25 cellular contexts compared by ENCODE assay signal in the genomic region with DNA sequence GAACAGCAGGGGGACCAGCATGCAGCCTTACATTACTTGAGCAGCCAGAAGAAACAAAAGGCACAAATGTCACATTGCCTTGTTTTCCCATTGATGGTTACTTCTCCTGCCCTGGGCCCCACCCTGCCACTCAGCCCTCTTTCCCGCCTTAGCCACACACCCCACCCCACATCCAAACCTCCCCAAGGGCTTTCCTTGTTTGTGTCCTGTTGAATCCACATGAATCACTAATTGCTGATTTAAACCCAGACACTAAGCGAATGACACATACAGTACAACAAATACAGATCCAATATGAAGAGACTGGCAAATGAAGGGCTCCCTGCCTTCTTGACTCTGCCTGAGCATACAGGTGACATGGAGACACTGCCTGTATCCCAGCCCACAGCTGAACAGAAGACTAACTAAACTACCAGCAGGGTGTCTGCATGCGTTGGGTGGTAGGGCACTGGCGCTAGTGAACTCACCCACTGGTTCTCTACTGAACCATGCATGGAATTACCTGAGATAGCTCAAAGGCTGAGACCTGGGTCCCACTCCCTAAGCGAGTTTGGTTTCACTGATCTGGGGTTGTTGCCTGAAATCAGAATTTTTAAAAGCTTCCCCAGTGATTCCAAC. TPM values are rescaled to one million over a fixed set of nuclear protein-coding genes. Genes with fewer than 3 reads are reported as not detected.
DNase-seq lines count a peak whose midpoint lies in the region; ATAC-seq, FAIRE-seq and TF ChIP-seq lines count a peak whose summit lies in the region.
"Had no signal": no experiment of that assay in that cellular context is flagged by ENCODE, and none has a peak within 500 bp of the region (broad histone marks: within the 10 kb centered on the region; RNA-seq: fewer than 3 reads in every experiment).

No MANE protein-coding gene starts in this region.

- H3K27me3 ChIP-seq in BLaER1 (no peaks in the 10 kb centered on the region), bronchial epithelial cell (ENCODE audit: control insufficient read depth, insufficient read depth, low read length) (no peaks in the 10 kb centered on the region), right lobe of liver (no peaks in the 10 kb centered on the region)
- H3K27me3 ChIP-seq: gastroesophageal sphincter had no signal

- WGBS in right lobe of liver (ENCODE audit: insufficient coverage, low coverage, low lambda C conversion rate, missing lambda C conversion rate): 98% methylated on average over 5 of the region's 5 CpGs

- peak; percentile 60 for DNase-seq in NCI-H146 treated with DMSO at 0.1 percent for 48 hours (lab: John Stamatoyannopoulos, UW; ENCODE audit: unreplicated experiment)
- peak; percentile 74 for DNase-seq in bronchial epithelial cell (ENCODE audit: low read depth)
- peak in 2 of 3 donors; percentile 14 to 32 for DNase-seq in mucosa of descending colon
- DNase-seq in H4 (ENCODE audit: low spot score): no peak
- DNase-seq in right lobe of liver: no peak
- no peak for DNase-seq in dermis blood vessel endothelial cell
- DNase-seq: activated CD4-positive, alpha-beta T cell treated with anti-CD3 and anti-CD28 coated beads, Interleukin-2, amount 10 ng/mL, durations not matched to agents 24 days and 14 days; activated naive CD8-positive, alpha-beta T cell treated with anti-CD3 and anti-CD28 coated beads for 36 hours; Calu3; effector CD4-positive, alpha-beta T cell; H7; MM.1S; NCI-H1694 treated with DMSO at 0.1 percent for 48 hours; NCI-H446 treated with DMSO at 0.1 percent for 48 hours; nucleus accumbens; stimulated activated CD4-positive, alpha-beta T cell treated with anti-CD3 and anti-CD28 coated beads, Interleukin-4, amount 100 ng/mL, for 24 hours; transverse colon had no signal

- no peak overlapping the region for H3K27ac ChIP-seq in BLaER1
- no peak overlapping the region for H3K27ac ChIP-seq in right lobe of liver
- H3K27ac ChIP-seq: A549, esophagus muscularis mucosa, gastroesophageal sphincter, RWPE1 had no signal

- no peak overlapping the region for H3K4me3 ChIP-seq in BLaER1
- no peak overlapping the region for H3K4me3 ChIP-seq in bronchial epithelial cell (ENCODE audit: low read depth, low read length)
- no peak overlapping the region for H3K4me3 ChIP-seq in mucosa of descending colon
- no peak overlapping the region for H3K4me3 ChIP-seq in right lobe of liver
- H3K4me3 ChIP-seq: A549, esophagus muscularis mucosa, gastroesophageal sphincter, transverse colon had no signal

- H3K36me3 ChIP-seq in BLaER1: peaks cover 20% of the 10 kb centered on the region
- H3K36me3 ChIP-seq in bronchial epithelial cell (ENCODE audit: control insufficient read depth, insufficient read depth, low read length): peaks cover 3% of the 10 kb centered on the region
- no peaks in the 10 kb centered on the region for H3K36me3 ChIP-seq in mucosa of descending colon (ENCODE audit: low read depth)
- no peaks in the 10 kb centered on the region for H3K36me3 ChIP-seq in right lobe of liver
- H3K36me3 ChIP-seq: esophagus muscularis mucosa, gastroesophageal sphincter, transverse colon had no signal

- intact Hi-C loops in mucosa of descending colon (cut with DNase I, micrococcal nuclease): no loop called here
- intact Hi-C loops in right lobe of liver (cut with DNase I): no loop called here

- H3K4me1 ChIP-seq in BLaER1 (peaks cover 50% of the 10 kb centered on the region), mucosa of descending colon (ENCODE audit: low read depth) (peaks cover 11% of the 10 kb centered on the region), right lobe of liver (peaks cover 0 to 5% (median 0%) of the 10 kb centered on the region in 4 donors)

- no peak for TF ChIP-seq CTCF in bronchial epithelial cell (IDR thresholded peaks at IDR 0.05; ENCODE audit: insufficient read depth, low read length, severe bottlenecking)
- TF ChIP-seq CTCF in mucosa of descending colon (IDR thresholded peaks at IDR 0.05): no peak
- TF ChIP-seq CTCF in right lobe of liver (IDR thresholded peaks at IDR 0.05): no peak

- H3K4me2 ChIP-seq in BLaER1: peak overlapping the region; percentile 99
- H3K4me2 ChIP-seq: A549 had no signal

- FAIRE-seq in bronchial epithelial cell (lab: Jason Lieb, UNC): no peak
- FAIRE-seq: A549, astrocyte had no signal

- no peaks in the 10 kb centered on the region for H3K9me3 ChIP-seq in BLaER1
- H3K9me3 ChIP-seq in mucosa of descending colon: no peaks in the 10 kb centered on the region
- no peaks in the 10 kb centered on the region for H3K9me3 ChIP-seq in right lobe of liver
- H3K9me3 ChIP-seq: A549, esophagus muscularis mucosa, gastroesophageal sphincter, transverse colon had no signal

- no peak overlapping the region for H3K9ac ChIP-seq in BLaER1

- ATAC-seq in mucosa of descending colon: peak; percentile 23
- ATAC-seq in right lobe of liver: no peak
- ATAC-seq in HG03095 (IDR thresholded peaks at IDR 0.05; ENCODE audit: unreplicated experiment): no peak
- ATAC-seq: A549, gastroesophageal sphincter, SK-N-SH treated with all-trans-retinoic acid at 6 μM for 48 hours had no signal

- no peak for TF ChIP-seq POLR2A in right lobe of liver (IDR thresholded peaks at IDR 0.05)

- peaks cover 24% of the 10 kb centered on the region for H4K20me1 ChIP-seq in BLaER1

RNA-seq across cellular contexts. Expression of a gene that starts 3.1 kb away (rescaled TPM):
- total RNA-seq in bronchial epithelial cell: 37.1 and 66.3 TPM in 2 replicates
- 10 to 100 TPM; 20.9 to 35.4 (median 27.4) TPM for total RNA-seq in mucosa of descending colon
- total RNA-seq in H4 (2014; rRNA removed; shearing (Covaris generic)): 10.7 and 10.8 TPM in 2 replicates
- total RNA-seq in right lobe of liver: 1 to 10 TPM in 4 of 6 experiments, under 1 TPM in 2; 0.42 to 4.9 (median 1.8) TPM
- 24.8 and 29.4 TPM in 2 replicates for total RNA-seq in dermis blood vessel endothelial cell

Comparison
In these comparisons a context has a peak if more than half of its experiments do, and no peak if none do; other contexts are left out.
1. DNase-seq: peak in NCI-H146 treated with DMSO at 0.1 percent for 48 hours (single experiment), bronchial epithelial cell (single experiment) and mucosa of descending colon (2 of 3); none in H4 (single experiment), right lobe of liver (0 of 3) and dermis blood vessel endothelial cell (single experiment).